In the genomic region with DNA sequence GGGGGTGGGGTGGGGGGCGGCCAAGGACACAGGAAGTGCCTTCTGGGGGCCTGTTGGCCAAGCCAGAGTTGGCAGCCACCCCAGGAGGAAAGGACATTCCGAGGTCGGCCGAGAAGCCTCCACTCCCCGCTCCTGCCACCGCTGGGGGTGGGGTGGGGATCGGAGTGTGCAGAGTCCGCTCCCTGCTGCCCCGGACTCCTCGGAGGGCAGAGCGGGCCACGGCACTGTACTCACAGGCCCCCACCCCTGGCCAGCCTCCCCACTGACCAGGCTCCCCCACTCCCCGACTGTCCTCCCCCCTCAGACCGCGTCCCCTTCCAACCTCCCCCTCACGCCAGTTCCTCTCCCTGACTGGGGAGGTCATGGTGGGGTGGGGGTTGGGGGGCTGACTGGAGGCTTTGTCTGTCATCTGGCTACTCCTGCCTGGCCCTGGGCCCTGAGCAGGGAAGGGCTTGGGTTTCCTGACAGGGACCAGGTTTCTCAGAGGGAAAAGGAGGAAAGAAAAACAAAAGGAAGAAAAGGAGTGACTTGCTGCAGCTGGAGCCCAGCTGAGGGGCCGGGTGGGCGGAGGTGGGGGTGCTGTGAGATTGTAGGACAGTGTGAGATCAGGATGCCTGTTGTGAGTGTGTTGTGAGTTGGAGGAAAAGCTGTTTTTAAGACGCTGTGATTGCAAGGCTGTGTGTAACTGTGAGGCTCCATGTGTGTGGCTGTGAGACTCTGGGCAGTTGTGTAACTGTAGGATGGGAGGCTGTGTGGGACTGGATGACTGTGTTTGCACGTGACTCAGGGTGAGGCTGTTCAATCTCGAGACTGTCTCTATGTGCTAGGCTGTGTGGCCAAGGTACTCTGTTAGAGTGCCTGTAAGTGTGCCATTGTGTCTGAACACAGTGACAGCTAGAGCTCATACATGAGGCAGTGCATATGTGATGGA, we compare ENCODE assay signal across 10 cellular contexts. TPM values are rescaled to one million over a fixed set of nuclear protein-coding genes. Genes with fewer than 3 reads are reported as not detected.
DNase-seq lines count a peak whose midpoint lies in the region; ATAC-seq, FAIRE-seq and TF ChIP-seq lines count a peak whose summit lies in the region.
"Had no signal": no experiment of that assay in that cellular context is flagged by ENCODE, and none has a peak within 500 bp of the region (broad histone marks: within the 10 kb centered on the region; RNA-seq: fewer than 3 reads in every experiment).

No MANE protein-coding gene starts in this region.

- no peak overlapping the region for H3K4me3 Mint-ChIP-seq in MCF 10A (ENCODE audit: unreplicated experiment)
- H3K4me3 Mint-ChIP-seq in stimulated activated effector memory CD8-positive, alpha-beta T cell treated with anti-CD3 and anti-CD28 coated beads, Interleukin-12 subunit alpha, Interleukin-12 subunit beta, amount 100 ng/mL, for 72 hours, result no peak overlapping the region

- no peaks in the 10 kb centered on the region for H3K79me2 ChIP-seq in keratinocyte (ENCODE audit: control insufficient read depth, insufficient read depth, low read length)
- H3K79me2 ChIP-seq in PC-3 (ENCODE audit: low read length), result no peaks in the 10 kb centered on the region

- H3K9me2 ChIP-seq in PC-3 (replicated peaks; ENCODE audit: low read length), result no peaks in the 10 kb centered on the region

- H3K9me3 Mint-ChIP-seq in MCF 10A (ENCODE audit: unreplicated experiment), result no peaks in the 10 kb centered on the region
- no peaks in the 10 kb centered on the region for H3K9me3 Mint-ChIP-seq in stimulated activated effector memory CD8-positive, alpha-beta T cell treated with anti-CD3 and anti-CD28 coated beads, Interleukin-12 subunit alpha, Interleukin-12 subunit beta, amount 100 ng/mL, for 72 hours

- no peak for TF ChIP-seq CTCF in MCF 10A (IDR thresholded peaks at IDR 0.05; ENCODE audit: unreplicated experiment)
- TF ChIP-seq CTCF in keratinocyte (optimal IDR thresholded peaks at IDR 0.05 in 1 of 3, IDR thresholded peaks at IDR 0.05 in 1 of 3, conservative IDR thresholded peaks at IDR 0.05 in 1 of 3; ENCODE audit: extremely low read depth in 1 of 3, insufficient read depth in 2 of 3, low read length in 3 of 3), result no peak
- no peak for TF ChIP-seq CTCF in PC-3 (conservative IDR thresholded peaks at IDR 0.05; ENCODE audit: low read depth, low read length)

- H3K27me3 Mint-ChIP-seq in MCF 10A (ENCODE audit: insufficient read depth, unreplicated experiment), result peaks cover 34% of the 10 kb centered on the region

- CTCF ChIA-PET in MCF 10A (lab: Yijun Ruan, JAX) (interaction anchor here (0.6 to 1.6 kb wide), 4 partner anchors 12 to 81 kb away, joined by 4 to 10 read pairs (median 4); no protein-coding TSS in a partner anchor), PC-3 (lab: Charles Lee) (no interaction called here)

- H3K27ac Mint-ChIP-seq in MCF 10A (ENCODE audit: low read depth, unreplicated experiment), result no peak overlapping the region
- H3K27ac Mint-ChIP-seq in stimulated activated effector memory CD8-positive, alpha-beta T cell treated with anti-CD3 and anti-CD28 coated beads, Interleukin-12 subunit alpha, Interleukin-12 subunit beta, amount 100 ng/mL, for 72 hours, result no peak overlapping the region

- H3K27ac ChIP-seq in keratinocyte (ENCODE audit: control insufficient read depth, insufficient read depth, low read length) (no peak overlapping the region), PC-3 (ENCODE audit: low read length) (no peak overlapping the region)

- peaks cover 34% of the 10 kb centered on the region for H3K27me3 ChIP-seq in keratinocyte (ENCODE audit: control insufficient read depth, extremely low read depth, insufficient read depth, low read length)
- no peaks in the 10 kb centered on the region for H3K27me3 ChIP-seq in PC-3 (ENCODE audit: low read length)

- peaks cover 7% of the 10 kb centered on the region for H3K4me1 Mint-ChIP-seq in MCF 10A (ENCODE audit: insufficient read depth, unreplicated experiment)
- no peaks in the 10 kb centered on the region for H3K4me1 Mint-ChIP-seq in stimulated activated effector memory CD8-positive, alpha-beta T cell treated with anti-CD3 and anti-CD28 coated beads, Interleukin-12 subunit alpha, Interleukin-12 subunit beta, amount 100 ng/mL, for 72 hours

- dilution Hi-C loops in keratinocyte (cut with MboI; ENCODE audit: extremely low pct_ligation_motif_present, low sequenced_read_pairs), result no loop called here

- H3K4me2 ChIP-seq in keratinocyte (ENCODE audit: control insufficient read depth, extremely low read depth, insufficient read depth, low read depth, low read length), result peak overlapping the region; percentile 19
- H3K4me2 ChIP-seq in PC-3 (ENCODE audit: low read length), result no peak overlapping the region

- H3K4me3 ChIP-seq in keratinocyte (ENCODE audit: control insufficient read depth in 2 of 3, extremely low read depth in 1 of 3, insufficient read depth in 2 of 3, low read depth in 1 of 3, low read length in 3 of 3) (no peak overlapping the region), PC-3 (ENCODE audit: low read length) (no peak overlapping the region)

- no peaks in the 10 kb centered on the region for H3K36me3 ChIP-seq in keratinocyte (ENCODE audit: control insufficient read depth in 2 of 2, extremely low read depth in 1 of 2, insufficient read depth in 2 of 2, low read length in 2 of 2)
- H3K36me3 ChIP-seq in PC-3 (ENCODE audit: low read depth, low read length), result no peaks in the 10 kb centered on the region

- peak; percentile 95 for FAIRE-seq in keratinocyte (lab: Jason Lieb, UNC)
- FAIRE-seq: colon had no signal

- H3K4me1 ChIP-seq in keratinocyte (ENCODE audit: control insufficient read depth, extremely low read depth, insufficient read depth, low read length), result peaks cover 30% of the 10 kb centered on the region
- H3K4me1 ChIP-seq in PC-3 (ENCODE audit: insufficient read depth, low read length), result no peaks in the 10 kb centered on the region

- H3K36me3 Mint-ChIP-seq in MCF 10A (ENCODE audit: insufficient read depth, unreplicated experiment), result no peaks in the 10 kb centered on the region
- no peaks in the 10 kb centered on the region for H3K36me3 Mint-ChIP-seq in stimulated activated effector memory CD8-positive, alpha-beta T cell treated with anti-CD3 and anti-CD28 coated beads, Interleukin-12 subunit alpha, Interleukin-12 subunit beta, amount 100 ng/mL, for 72 hours

- no peak overlapping the region for H2AFZ ChIP-seq in keratinocyte (ENCODE audit: control insufficient read depth, low read length)
- no peak overlapping the region for H2AFZ ChIP-seq in PC-3 (ENCODE audit: low read length)

- intact Hi-C loops in MCF 10A (cut with micrococcal nuclease) (no loop called here), PC-3 (cut with micrococcal nuclease) (no loop called here)

- POLR2A ChIA-PET in MCF 10A (lab: Yijun Ruan, JAX), result no interaction called here
- POLR2A ChIA-PET in PC-3 (lab: Charles Lee; ENCODE audit: unreplicated experiment), result no interaction called here

- no peaks in the 10 kb centered on the region for H3K9me3 ChIP-seq in keratinocyte (ENCODE audit: control insufficient read depth, low read depth, low read length)
- H3K9me3 ChIP-seq in PC-3 (ENCODE audit: low read length), result no peaks in the 10 kb centered on the region

- no peaks in the 10 kb centered on the region for H3F3A ChIP-seq in PC-3 (ENCODE audit: low read length, unreplicated experiment)

- H4K20me1 ChIP-seq in keratinocyte (ENCODE audit: control insufficient read depth, extremely low read depth, insufficient read depth, low read length) (peaks cover 10% of the 10 kb centered on the region), PC-3 (ENCODE audit: low read length) (no peaks in the 10 kb centered on the region)

- no TSS peak for BruUV-seq in MCF 10A (replicated peaks; lab: Mats Ljungman, UMichigan)
- no TSS peak for BruUV-seq in PC-3 (replicated peaks; lab: Mats Ljungman, UMichigan)

- H3K9me1 ChIP-seq in keratinocyte (ENCODE audit: control insufficient read depth, extremely low read depth, insufficient read depth, low read length), result no peaks in the 10 kb centered on the region

- H3K9ac ChIP-seq in keratinocyte (ENCODE audit: control insufficient read depth, extremely low read depth, insufficient read depth, low read length), result no peak overlapping the region
- no peak overlapping the region for H3K9ac ChIP-seq in PC-3 (ENCODE audit: low read length)

- peak; percentile 39 for ATAC-seq in stimulated activated effector memory CD8-positive, alpha-beta T cell treated with anti-CD3 and anti-CD28 coated beads, Interleukin-12 subunit alpha, Interleukin-12 subunit beta, amount 100 ng/mL, for 72 hours
- no peak for ATAC-seq in PC-3

- peak; percentile 6 for DNase-seq in HS-5 (ENCODE audit: low read depth)
- DNase-seq in MCF 10A (ENCODE audit: unreplicated experiment), result peak; percentile 50
- no peak for DNase-seq in keratinocyte (ENCODE audit: low read depth, low spot score)
- DNase-seq in stimulated activated effector memory CD8-positive, alpha-beta T cell treated with anti-CD3 and anti-CD28 coated beads, Interleukin-12 subunit alpha, Interleukin-12 subunit beta, amount 100 ng/mL, for 72 hours (ENCODE audit: low spot score in 2 of 2), result no peak
- DNase-seq in PC-3, result no peak
- no peak for DNase-seq in foreskin melanocyte
- DNase-seq in mesenteric fat pad (ENCODE audit: low spot score), result no peak
- DNase-seq in NCI-H1105 treated with DMSO at 0.1 percent for 48 hours (lab: John Stamatoyannopoulos, UW), result no peak
- DNase-seq: T1000 had no signal

RNA-seq across cellular contexts. Expression of gene CNTFR, which starts 29.6 kb away (rescaled TPM):
- total RNA-seq in MCF 10A (2022), result not detected in 2 replicates
- 0.42 to 1.5 TPM (median 0.66 TPM) in 3 replicates for polyA plus RNA-seq in keratinocyte
- polyA plus RNA-seq in keratinocyte (2011; ENCODE audit: low read depth), result not detected
- 0.60 and 2.1 TPM in 2 replicates for polyA plus RNA-seq in keratinocyte (2011; cell fraction: cytosol; rRNA removed)
- polyA plus RNA-seq in keratinocyte (2011; cell fraction: nucleus; rRNA removed), result 1.9 and 4.1 TPM in 2 replicates
- 1.8 TPM in 1 of 2 replicates, not detected in the other for polyA plus RNA-seq in keratinocyte (2012; ENCODE audit: low replicate concordance)
- 0.76 to 2.2 TPM (median 1.0 TPM) in 3 replicates for polyA minus RNA-seq in keratinocyte
- polyA minus RNA-seq in keratinocyte (2011; cell fraction: cytosol; rRNA and poly(A)+ RNA removed), result not detected
- polyA minus RNA-seq in keratinocyte (2011; cell fraction: nucleus; rRNA and poly(A)+ RNA removed), result 1.7 TPM in 2 replicates
- total RNA-seq in PC-3 (2014; rRNA removed), result not detected in 2 replicates
- total RNA-seq in mesenteric fat pad, result 116 TPM

RNA-seq across cellular contexts. Expression of gene ENHO, which starts 37.1 kb away (rescaled TPM):
- total RNA-seq in MCF 10A (2022) (not detected in 2 replicates), PC-3 (2014; rRNA removed) (1.3 and 2.0 TPM in 2 replicates), mesenteric fat pad (not detected)
- polyA plus RNA-seq in keratinocyte, result 0.06 TPM in 1 of 3 replicates, not detected in the others
- not detected for polyA plus RNA-seq in keratinocyte (2011; ENCODE audit: low read depth)
- 0.06 TPM in 1 of 2 replicates, not detected in the other for polyA plus RNA-seq in keratinocyte (2011; cell fraction: cytosol; rRNA removed)
- not detected in 2 replicates for polyA plus RNA-seq in keratinocyte (2011; cell fraction: nucleus; rRNA removed)
- not detected in 2 replicates for polyA plus RNA-seq in keratinocyte (2012; ENCODE audit: low replicate concordance)
- not detected in 3 replicates for polyA minus RNA-seq in keratinocyte
- polyA minus RNA-seq in keratinocyte (2011; cell fraction: cytosol; rRNA and poly(A)+ RNA removed), result not detected
- polyA minus RNA-seq in keratinocyte (2011; cell fraction: nucleus; rRNA and poly(A)+ RNA removed), result not detected in 2 replicates

RNA-seq across cellular contexts. Expression of gene RPP25L, which starts 52.0 kb away (rescaled TPM):
- total RNA-seq in MCF 10A (2022), result 41.6 and 42.8 TPM in 2 replicates
- polyA plus RNA-seq in keratinocyte, result 21.9 to 37.0 TPM (median 23.4 TPM) in 3 replicates
- 11.6 TPM for polyA plus RNA-seq in keratinocyte (2011; ENCODE audit: low read depth)
- 18.1 and 29.3 TPM in 2 replicates for polyA plus RNA-seq in keratinocyte (2011; cell fraction: cytosol; rRNA removed)
- 16.7 and 21.0 TPM in 2 replicates for polyA plus RNA-seq in keratinocyte (2011; cell fraction: nucleus; rRNA removed)
- 19.6 and 22.4 TPM in 2 replicates for polyA plus RNA-seq in keratinocyte (2012; ENCODE audit: low replicate concordance)
- 6.8 to 13.4 TPM (median 10.4 TPM) in 3 replicates for polyA minus RNA-seq in keratinocyte
- 21.9 TPM for polyA minus RNA-seq in keratinocyte (2011; cell fraction: cytosol; rRNA and poly(A)+ RNA removed)
- 6.3 and 8.3 TPM in 2 replicates for polyA minus RNA-seq in keratinocyte (2011; cell fraction: nucleus; rRNA and poly(A)+ RNA removed)
- 25.0 and 30.2 TPM in 2 replicates for total RNA-seq in PC-3 (2014; rRNA removed)
- 14.8 TPM for total RNA-seq in mesenteric fat pad

Comparison
In these comparisons a context has a peak if more than half of its experiments do, and no peak if none do; other contexts are left out.
1. DNase-seq: peak in HS-5 (single experiment) and MCF 10A (single experiment); none in keratinocyte (single experiment), stimulated activated effector memory CD8-positive, alpha-beta T cell treated with anti-CD3 and anti-CD28 coated beads, Interleukin-12 subunit alpha, Interleukin-12 subunit beta, amount 100 ng/mL, for 72 hours (0 of 2), PC-3 (single experiment), foreskin melanocyte (single experiment), mesenteric fat pad (single experiment) and NCI-H1105 treated with DMSO at 0.1 percent for 48 hours (single experiment).
2. RNA of gene CNTFR, which starts 29.6 kb away (total RNA-seq): 116 TPM in mesenteric fat pad (single experiment); not detected in MCF 10A and not detected in PC-3; every median in the first group is over 100 times any median in the second.